Comparison of ENCODE assay signal across 1 cellular context in the genomic region with DNA sequence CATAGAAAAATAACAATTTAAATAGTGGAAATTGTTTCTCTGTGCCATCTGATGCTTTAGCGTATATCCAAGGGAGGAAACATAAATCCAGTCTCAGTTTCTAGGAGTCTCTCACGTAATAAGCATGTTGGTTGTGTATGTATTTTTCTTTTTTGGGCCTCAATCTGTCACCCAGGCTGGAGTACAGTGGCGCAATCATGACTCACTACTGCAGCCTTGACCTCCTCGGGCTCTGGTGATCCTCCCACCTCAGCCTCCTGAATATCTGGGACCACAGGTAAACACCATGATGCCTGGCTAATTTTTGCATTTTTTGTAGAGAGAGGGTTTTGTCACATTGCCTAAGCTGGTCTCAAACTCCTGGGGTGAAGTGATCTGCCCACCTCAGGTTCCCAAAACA.
TF ChIP-seq lines count a peak whose summit lies in the region.

No MANE protein-coding gene starts in this region.

TF ChIP-seq in HepG2, 621 proteins besides CTCF, POLR2A, EP300 and RAD21 (continued from another document and continues in another):
- TF ChIP-seq, protein P1, sequence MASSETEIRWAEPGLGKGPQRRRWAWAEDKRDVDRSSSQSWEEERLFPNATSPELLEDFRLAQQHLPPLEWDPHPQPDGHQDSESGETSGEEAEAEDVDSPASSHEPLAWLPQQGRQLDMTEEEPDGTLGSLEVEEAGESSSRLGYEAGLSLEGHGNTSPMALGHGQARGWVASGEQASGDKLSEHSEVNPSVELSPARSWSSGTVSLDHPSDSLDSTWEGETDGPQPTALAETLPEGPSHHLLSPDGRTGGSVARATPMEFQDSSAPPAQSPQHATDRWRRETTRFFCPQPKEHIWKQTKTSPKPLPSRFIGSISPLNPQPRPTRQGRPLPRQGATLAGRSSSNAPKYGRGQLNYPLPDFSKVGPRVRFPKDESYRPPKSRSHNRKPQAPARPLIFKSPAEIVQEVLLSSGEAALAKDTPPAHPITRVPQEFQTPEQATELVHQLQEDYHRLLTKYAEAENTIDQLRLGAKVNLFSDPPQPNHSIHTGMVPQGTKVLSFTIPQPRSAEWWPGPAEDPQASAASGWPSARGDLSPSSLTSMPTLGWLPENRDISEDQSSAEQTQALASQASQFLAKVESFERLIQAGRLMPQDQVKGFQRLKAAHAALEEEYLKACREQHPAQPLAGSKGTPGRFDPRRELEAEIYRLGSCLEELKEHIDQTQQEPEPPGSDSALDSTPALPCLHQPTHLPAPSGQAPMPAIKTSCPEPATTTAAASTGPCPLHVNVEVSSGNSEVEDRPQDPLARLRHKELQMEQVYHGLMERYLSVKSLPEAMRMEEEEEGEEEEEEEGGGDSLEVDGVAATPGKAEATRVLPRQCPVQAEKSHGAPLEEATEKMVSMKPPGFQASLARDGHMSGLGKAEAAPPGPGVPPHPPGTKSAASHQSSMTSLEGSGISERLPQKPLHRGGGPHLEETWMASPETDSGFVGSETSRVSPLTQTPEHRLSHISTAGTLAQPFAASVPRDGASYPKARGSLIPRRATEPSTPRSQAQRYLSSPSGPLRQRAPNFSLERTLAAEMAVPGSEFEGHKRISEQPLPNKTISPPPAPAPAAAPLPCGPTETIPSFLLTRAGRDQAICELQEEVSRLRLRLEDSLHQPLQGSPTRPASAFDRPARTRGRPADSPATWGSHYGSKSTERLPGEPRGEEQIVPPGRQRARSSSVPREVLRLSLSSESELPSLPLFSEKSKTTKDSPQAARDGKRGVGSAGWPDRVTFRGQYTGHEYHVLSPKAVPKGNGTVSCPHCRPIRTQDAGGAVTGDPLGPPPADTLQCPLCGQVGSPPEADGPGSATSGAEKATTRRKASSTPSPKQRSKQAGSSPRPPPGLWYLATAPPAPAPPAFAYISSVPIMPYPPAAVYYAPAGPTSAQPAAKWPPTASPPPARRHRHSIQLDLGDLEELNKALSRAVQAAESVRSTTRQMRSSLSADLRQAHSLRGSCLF (CRISPR knock-in tag; IDR thresholded peaks at IDR 0.05; ENCODE audit: borderline replicate concordance), result no peak
- TF ChIP-seq TEAD2 (CRISPR knock-in tag; IDR thresholded peaks at IDR 0.05) (no peak), ZMYM3 (CRISPR knock-in tag; IDR thresholded peaks at IDR 0.05) (0 out of 2 replicates have a peak, but pooled peaks have one; percentile 13), TEAD3 (CRISPR knock-in tag; optimal IDR thresholded peaks at IDR 0.05; ENCODE audit: borderline replicate concordance) (peak; percentile 12), GPN1 (CRISPR knock-in tag; IDR thresholded peaks at IDR 0.05; ENCODE audit: borderline replicate concordance) (no peak), ZNF441 (CRISPR knock-in tag; IDR thresholded peaks at IDR 0.05; ENCODE audit: borderline replicate concordance) (0 out of 2 replicates have a peak, but pooled peaks have one; percentile 5), ZNF234 (CRISPR knock-in tag; conservative IDR thresholded peaks at IDR 0.05) (no peak), NR2F1 (CRISPR knock-in tag; IDR thresholded peaks at IDR 0.05) (peak; percentile 73 to 78), RXRA (CRISPR knock-in tag; IDR thresholded peaks at IDR 0.05) (no peak; the same call in 1 of the 2 replicates), PAX8 (CRISPR knock-in tag; IDR thresholded peaks at IDR 0.05; ENCODE audit: borderline replicate concordance) (no peak), CEBPG (CRISPR knock-in tag; IDR thresholded peaks at IDR 0.05) (peak; percentile 68), JUND (CRISPR knock-in tag; IDR thresholded peaks at IDR 0.05) (peak; percentile 85), ZBTB8A (CRISPR knock-in tag; IDR thresholded peaks at IDR 0.05; ENCODE audit: borderline replicate concordance, low read depth) (no peak), MAZ (IDR thresholded peaks at IDR 0.05; ENCODE audit: borderline replicate concordance, low read depth, low read length) (no peak), MAZ (CRISPR knock-in tag; IDR thresholded peaks at IDR 0.05; ENCODE audit: low read depth) (no peak), HDAC1 (CRISPR knock-in tag; IDR thresholded peaks at IDR 0.05) (no peak; the same call in 1 of the 2 replicates), ZNF274 (CRISPR knock-in tag; IDR thresholded peaks at IDR 0.05) (no peak), FOSL2 (CRISPR knock-in tag; IDR thresholded peaks at IDR 0.05) (peak; percentile 97), THAP11 (CRISPR knock-in tag; IDR thresholded peaks at IDR 0.05) (0 out of 2 replicates have a peak, but pooled peaks have one; percentile 3), CBX2 (IDR thresholded peaks at IDR 0.05; ENCODE audit: low read depth, low read length) (no peak), CBX2 (CRISPR knock-in tag; IDR thresholded peaks at IDR 0.05; ENCODE audit: low read depth) (no peak), ISL2 (CRISPR knock-in tag; IDR thresholded peaks at IDR 0.05) (no peak), ZNF780A (CRISPR knock-in tag; IDR thresholded peaks at IDR 0.05) (no peak), SALL1 (CRISPR knock-in tag; IDR thresholded peaks at IDR 0.05) (peak; percentile 51; the same call in 1 of the 2 replicates), KDM1A (CRISPR knock-in tag; IDR thresholded peaks at IDR 0.05) (peak; percentile 85; the same call in 1 of the 2 replicates), SOX5 (CRISPR knock-in tag; IDR thresholded peaks at IDR 0.05; ENCODE audit: borderline replicate concordance) (no peak), MTF2 (CRISPR knock-in tag; IDR thresholded peaks at IDR 0.05; ENCODE audit: borderline replicate concordance) (no peak)
- TF ChIP-seq, protein P2, sequence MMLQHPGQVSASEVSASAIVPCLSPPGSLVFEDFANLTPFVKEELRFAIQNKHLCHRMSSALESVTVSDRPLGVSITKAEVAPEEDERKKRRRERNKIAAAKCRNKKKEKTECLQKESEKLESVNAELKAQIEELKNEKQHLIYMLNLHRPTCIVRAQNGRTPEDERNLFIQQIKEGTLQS (CRISPR knock-in tag; IDR thresholded peaks at IDR 0.05), result peak; percentile 95
- TF ChIP-seq, protein P3, sequence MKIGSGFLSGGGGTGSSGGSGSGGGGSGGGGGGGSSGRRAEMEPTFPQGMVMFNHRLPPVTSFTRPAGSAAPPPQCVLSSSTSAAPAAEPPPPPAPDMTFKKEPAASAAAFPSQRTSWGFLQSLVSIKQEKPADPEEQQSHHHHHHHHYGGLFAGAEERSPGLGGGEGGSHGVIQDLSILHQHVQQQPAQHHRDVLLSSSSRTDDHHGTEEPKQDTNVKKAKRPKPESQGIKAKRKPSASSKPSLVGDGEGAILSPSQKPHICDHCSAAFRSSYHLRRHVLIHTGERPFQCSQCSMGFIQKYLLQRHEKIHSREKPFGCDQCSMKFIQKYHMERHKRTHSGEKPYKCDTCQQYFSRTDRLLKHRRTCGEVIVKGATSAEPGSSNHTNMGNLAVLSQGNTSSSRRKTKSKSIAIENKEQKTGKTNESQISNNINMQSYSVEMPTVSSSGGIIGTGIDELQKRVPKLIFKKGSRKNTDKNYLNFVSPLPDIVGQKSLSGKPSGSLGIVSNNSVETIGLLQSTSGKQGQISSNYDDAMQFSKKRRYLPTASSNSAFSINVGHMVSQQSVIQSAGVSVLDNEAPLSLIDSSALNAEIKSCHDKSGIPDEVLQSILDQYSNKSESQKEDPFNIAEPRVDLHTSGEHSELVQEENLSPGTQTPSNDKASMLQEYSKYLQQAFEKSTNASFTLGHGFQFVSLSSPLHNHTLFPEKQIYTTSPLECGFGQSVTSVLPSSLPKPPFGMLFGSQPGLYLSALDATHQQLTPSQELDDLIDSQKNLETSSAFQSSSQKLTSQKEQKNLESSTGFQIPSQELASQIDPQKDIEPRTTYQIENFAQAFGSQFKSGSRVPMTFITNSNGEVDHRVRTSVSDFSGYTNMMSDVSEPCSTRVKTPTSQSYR (CRISPR knock-in tag; IDR thresholded peaks at IDR 0.05; ENCODE audit: borderline replicate concordance), result no peak
- TF ChIP-seq, protein P4, sequence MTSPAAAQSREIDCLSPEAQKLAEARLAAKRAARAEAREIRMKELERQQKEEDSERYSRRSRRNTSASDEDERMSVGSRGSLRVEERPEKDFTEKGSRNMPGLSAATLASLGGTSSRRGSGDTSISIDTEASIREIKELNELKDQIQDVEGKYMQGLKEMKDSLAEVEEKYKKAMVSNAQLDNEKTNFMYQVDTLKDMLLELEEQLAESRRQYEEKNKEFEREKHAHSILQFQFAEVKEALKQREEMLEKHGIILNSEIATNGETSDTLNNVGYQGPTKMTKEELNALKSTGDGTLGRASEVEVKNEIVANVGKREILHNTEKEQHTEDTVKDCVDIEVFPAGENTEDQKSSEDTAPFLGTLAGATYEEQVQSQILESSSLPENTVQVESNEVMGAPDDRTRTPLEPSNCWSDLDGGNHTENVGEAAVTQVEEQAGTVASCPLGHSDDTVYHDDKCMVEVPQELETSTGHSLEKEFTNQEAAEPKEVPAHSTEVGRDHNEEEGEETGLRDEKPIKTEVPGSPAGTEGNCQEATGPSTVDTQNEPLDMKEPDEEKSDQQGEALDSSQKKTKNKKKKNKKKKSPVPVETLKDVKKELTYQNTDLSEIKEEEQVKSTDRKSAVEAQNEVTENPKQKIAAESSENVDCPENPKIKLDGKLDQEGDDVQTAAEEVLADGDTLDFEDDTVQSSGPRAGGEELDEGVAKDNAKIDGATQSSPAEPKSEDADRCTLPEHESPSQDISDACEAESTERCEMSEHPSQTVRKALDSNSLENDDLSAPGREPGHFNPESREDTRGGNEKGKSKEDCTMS (CRISPR knock-in tag; conservative IDR thresholded peaks at IDR 0.05), result no peak
- TF ChIP-seq, protein P5, sequence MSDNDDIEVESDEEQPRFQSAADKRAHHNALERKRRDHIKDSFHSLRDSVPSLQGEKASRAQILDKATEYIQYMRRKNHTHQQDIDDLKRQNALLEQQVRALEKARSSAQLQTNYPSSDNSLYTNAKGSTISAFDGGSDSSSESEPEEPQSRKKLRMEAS (IDR thresholded peaks at IDR 0.05), result no peak
- TF ChIP-seq, protein P6, sequence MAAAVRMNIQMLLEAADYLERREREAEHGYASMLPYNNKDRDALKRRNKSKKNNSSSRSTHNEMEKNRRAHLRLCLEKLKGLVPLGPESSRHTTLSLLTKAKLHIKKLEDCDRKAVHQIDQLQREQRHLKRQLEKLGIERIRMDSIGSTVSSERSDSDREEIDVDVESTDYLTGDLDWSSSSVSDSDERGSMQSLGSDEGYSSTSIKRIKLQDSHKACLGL (CRISPR knock-in tag; IDR thresholded peaks at IDR 0.05), result no peak
- TF ChIP-seq, protein P7, sequence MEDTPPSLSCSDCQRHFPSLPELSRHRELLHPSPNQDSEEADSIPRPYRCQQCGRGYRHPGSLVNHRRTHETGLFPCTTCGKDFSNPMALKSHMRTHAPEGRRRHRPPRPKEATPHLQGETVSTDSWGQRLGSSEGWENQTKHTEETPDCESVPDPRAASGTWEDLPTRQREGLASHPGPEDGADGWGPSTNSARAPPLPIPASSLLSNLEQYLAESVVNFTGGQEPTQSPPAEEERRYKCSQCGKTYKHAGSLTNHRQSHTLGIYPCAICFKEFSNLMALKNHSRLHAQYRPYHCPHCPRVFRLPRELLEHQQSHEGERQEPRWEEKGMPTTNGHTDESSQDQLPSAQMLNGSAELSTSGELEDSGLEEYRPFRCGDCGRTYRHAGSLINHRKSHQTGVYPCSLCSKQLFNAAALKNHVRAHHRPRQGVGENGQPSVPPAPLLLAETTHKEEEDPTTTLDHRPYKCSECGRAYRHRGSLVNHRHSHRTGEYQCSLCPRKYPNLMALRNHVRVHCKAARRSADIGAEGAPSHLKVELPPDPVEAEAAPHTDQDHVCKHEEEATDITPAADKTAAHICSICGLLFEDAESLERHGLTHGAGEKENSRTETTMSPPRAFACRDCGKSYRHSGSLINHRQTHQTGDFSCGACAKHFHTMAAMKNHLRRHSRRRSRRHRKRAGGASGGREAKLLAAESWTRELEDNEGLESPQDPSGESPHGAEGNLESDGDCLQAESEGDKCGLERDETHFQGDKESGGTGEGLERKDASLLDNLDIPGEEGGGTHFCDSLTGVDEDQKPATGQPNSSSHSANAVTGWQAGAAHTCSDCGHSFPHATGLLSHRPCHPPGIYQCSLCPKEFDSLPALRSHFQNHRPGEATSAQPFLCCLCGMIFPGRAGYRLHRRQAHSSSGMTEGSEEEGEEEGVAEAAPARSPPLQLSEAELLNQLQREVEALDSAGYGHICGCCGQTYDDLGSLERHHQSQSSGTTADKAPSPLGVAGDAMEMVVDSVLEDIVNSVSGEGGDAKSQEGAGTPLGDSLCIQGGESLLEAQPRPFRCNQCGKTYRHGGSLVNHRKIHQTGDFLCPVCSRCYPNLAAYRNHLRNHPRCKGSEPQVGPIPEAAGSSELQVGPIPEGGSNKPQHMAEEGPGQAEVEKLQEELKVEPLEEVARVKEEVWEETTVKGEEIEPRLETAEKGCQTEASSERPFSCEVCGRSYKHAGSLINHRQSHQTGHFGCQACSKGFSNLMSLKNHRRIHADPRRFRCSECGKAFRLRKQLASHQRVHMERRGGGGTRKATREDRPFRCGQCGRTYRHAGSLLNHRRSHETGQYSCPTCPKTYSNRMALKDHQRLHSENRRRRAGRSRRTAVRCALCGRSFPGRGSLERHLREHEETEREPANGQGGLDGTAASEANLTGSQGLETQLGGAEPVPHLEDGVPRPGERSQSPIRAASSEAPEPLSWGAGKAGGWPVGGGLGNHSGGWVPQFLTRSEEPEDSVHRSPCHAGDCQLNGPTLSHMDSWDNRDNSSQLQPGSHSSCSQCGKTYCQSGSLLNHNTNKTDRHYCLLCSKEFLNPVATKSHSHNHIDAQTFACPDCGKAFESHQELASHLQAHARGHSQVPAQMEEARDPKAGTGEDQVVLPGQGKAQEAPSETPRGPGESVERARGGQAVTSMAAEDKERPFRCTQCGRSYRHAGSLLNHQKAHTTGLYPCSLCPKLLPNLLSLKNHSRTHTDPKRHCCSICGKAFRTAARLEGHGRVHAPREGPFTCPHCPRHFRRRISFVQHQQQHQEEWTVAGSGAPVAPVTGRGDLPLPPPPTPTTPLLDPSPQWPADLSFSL (CRISPR knock-in tag; IDR thresholded peaks at IDR 0.05), result no peak
- TF ChIP-seq, protein P8, sequence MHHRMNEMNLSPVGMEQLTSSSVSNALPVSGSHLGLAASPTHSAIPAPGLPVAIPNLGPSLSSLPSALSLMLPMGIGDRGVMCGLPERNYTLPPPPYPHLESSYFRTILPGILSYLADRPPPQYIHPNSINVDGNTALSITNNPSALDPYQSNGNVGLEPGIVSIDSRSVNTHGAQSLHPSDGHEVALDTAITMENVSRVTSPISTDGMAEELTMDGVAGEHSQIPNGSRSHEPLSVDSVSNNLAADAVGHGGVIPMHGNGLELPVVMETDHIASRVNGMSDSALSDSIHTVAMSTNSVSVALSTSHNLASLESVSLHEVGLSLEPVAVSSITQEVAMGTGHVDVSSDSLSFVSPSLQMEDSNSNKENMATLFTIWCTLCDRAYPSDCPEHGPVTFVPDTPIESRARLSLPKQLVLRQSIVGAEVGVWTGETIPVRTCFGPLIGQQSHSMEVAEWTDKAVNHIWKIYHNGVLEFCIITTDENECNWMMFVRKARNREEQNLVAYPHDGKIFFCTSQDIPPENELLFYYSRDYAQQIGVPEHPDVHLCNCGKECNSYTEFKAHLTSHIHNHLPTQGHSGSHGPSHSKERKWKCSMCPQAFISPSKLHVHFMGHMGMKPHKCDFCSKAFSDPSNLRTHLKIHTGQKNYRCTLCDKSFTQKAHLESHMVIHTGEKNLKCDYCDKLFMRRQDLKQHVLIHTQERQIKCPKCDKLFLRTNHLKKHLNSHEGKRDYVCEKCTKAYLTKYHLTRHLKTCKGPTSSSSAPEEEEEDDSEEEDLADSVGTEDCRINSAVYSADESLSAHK (CRISPR knock-in tag; IDR thresholded peaks at IDR 0.05; ENCODE audit: borderline replicate concordance), result no peak
- TF ChIP-seq, protein P9, sequence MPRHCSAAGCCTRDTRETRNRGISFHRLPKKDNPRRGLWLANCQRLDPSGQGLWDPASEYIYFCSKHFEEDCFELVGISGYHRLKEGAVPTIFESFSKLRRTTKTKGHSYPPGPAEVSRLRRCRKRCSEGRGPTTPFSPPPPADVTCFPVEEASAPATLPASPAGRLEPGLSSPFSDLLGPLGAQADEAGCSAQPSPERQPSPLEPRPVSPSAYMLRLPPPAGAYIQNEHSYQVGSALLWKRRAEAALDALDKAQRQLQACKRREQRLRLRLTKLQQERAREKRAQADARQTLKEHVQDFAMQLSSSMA (CRISPR knock-in tag; IDR thresholded peaks at IDR 0.05), result no peak
